ENCODE assay signal across 15 cellular contexts in genomic region chr4:102713096-102713495, GRCh38. TPM values are rescaled to one million over a fixed set of nuclear protein-coding genes. Genes with fewer than 3 reads are reported as not detected.
DNase-seq lines count a peak whose midpoint lies in the region; ATAC-seq, FAIRE-seq and TF ChIP-seq lines count a peak whose summit lies in the region.
"Had no signal": no experiment of that assay in that cellular context is flagged by ENCODE, and none has a peak within 500 bp of the region (broad histone marks: within the 10 kb centered on the region; RNA-seq: fewer than 3 reads in every experiment).

No MANE protein-coding gene starts in this region.

- no peaks in the 10 kb centered on the region for H3K9me3 ChIP-seq in lower lobe of right lung
- H3K9me3 ChIP-seq: tibial artery had no signal

- DNase-seq in AG08395 (ENCODE audit: low spot score) (peak; percentile 59), HTR-8/SVneo (ENCODE audit: insufficient read length, low spot score) (peak; percentile 27), choroid plexus epithelial cell (ENCODE audit: low read depth) (peak; percentile 63), lower lobe of right lung (no peak), NCI-H69 (lab: John Stamatoyannopoulos, UW) (no peak), T-helper 1 cell (no peak)
- DNase-seq in stimulated activated effector memory CD8-positive, alpha-beta T cell treated with anti-CD3 and anti-CD28 coated beads, Interleukin-12 subunit alpha, Interleukin-12 subunit beta, amount 100 ng/mL, for 72 hours (ENCODE audit: low spot score in 2 of 2), result no peak
- no peak for DNase-seq in stimulated activated CD4-positive, alpha-beta T cell treated with anti-CD3 and anti-CD28 coated beads, Interleukin-15, amount 100 ng/mL, for 24 hours
- DNase-seq: activated CD8-positive, alpha-beta memory T cell treated with anti-CD3 and anti-CD28 coated beads, Interleukin-2, amount 10 ng/mL, durations not matched to agents 7 days and 5 days; activated naive CD8-positive, alpha-beta T cell treated with anti-CD3 and anti-CD28 coated beads, Interleukin-2, amount 10 ng/mL, durations not matched to agents 7 days and 5 days; DMS79 treated with DMSO at 0.1 percent for 48 hours; NCI-H1436; SHP77; tibial artery had no signal

- H3K36me3 ChIP-seq in lower lobe of right lung, result peaks cover 18% of the 10 kb centered on the region

- no peaks in the 10 kb centered on the region for H3K36me3 Mint-ChIP-seq in stimulated activated effector memory CD8-positive, alpha-beta T cell treated with anti-CD3 and anti-CD28 coated beads, Interleukin-12 subunit alpha, Interleukin-12 subunit beta, amount 100 ng/mL, for 72 hours

- TF ChIP-seq CTCF in choroid plexus epithelial cell (conservative IDR thresholded peaks at IDR 0.05; ENCODE audit: low read depth, low read length) (no peak), lower lobe of right lung (IDR thresholded peaks at IDR 0.05) (no peak)

- peak; percentile 84 to 93 for ATAC-seq in lower lobe of right lung
- ATAC-seq in stimulated activated effector memory CD8-positive, alpha-beta T cell treated with anti-CD3 and anti-CD28 coated beads, Interleukin-12 subunit alpha, Interleukin-12 subunit beta, amount 100 ng/mL, for 72 hours, result no peak
- ATAC-seq: activated CD8-positive, alpha-beta memory T cell treated with anti-CD3 and anti-CD28 coated beads, Interleukin-2, amount 10 ng/mL, durations not matched to agents 7 days and 5 days; HCT116 had no signal

- H3K9me3 Mint-ChIP-seq in stimulated activated effector memory CD8-positive, alpha-beta T cell treated with anti-CD3 and anti-CD28 coated beads, Interleukin-12 subunit alpha, Interleukin-12 subunit beta, amount 100 ng/mL, for 72 hours, result no peaks in the 10 kb centered on the region

- peaks cover 12% of the 10 kb centered on the region for H3K4me1 ChIP-seq in lower lobe of right lung
- H3K4me1 ChIP-seq: tibial artery had no signal

- peaks cover 5% of the 10 kb centered on the region for H3K4me1 Mint-ChIP-seq in stimulated activated effector memory CD8-positive, alpha-beta T cell treated with anti-CD3 and anti-CD28 coated beads, Interleukin-12 subunit alpha, Interleukin-12 subunit beta, amount 100 ng/mL, for 72 hours
- H3K4me1 Mint-ChIP-seq: activated naive CD8-positive, alpha-beta T cell treated with anti-CD3 and anti-CD28 coated beads, Interleukin-2, amount 10 ng/mL, durations not matched to agents 7 days and 5 days had no signal

- H3K27ac Mint-ChIP-seq in stimulated activated effector memory CD8-positive, alpha-beta T cell treated with anti-CD3 and anti-CD28 coated beads, Interleukin-12 subunit alpha, Interleukin-12 subunit beta, amount 100 ng/mL, for 72 hours, result no peak overlapping the region
- H3K27ac Mint-ChIP-seq: activated CD8-positive, alpha-beta memory T cell treated with anti-CD3 and anti-CD28 coated beads, Interleukin-2, amount 10 ng/mL, durations not matched to agents 7 days and 5 days; activated naive CD8-positive, alpha-beta T cell treated with anti-CD3 and anti-CD28 coated beads, Interleukin-2, amount 10 ng/mL, durations not matched to agents 7 days and 5 days had no signal

- intact Hi-C loops in lower lobe of right lung (cut with DNase I), result no loop called here

- FAIRE-seq in HTR-8/SVneo (lab: Jason Lieb, UNC), result no peak

- H3K4me3 ChIP-seq in choroid plexus epithelial cell (ENCODE audit: low read depth, low read length), result no peak overlapping the region
- no peak overlapping the region for H3K4me3 ChIP-seq in lower lobe of right lung
- H3K4me3 ChIP-seq: tibial artery had no signal

- H3K27ac ChIP-seq in lower lobe of right lung, result peak overlapping the region; percentile 39
- H3K27ac ChIP-seq: tibial artery had no signal

- H3K4me3 Mint-ChIP-seq in stimulated activated effector memory CD8-positive, alpha-beta T cell treated with anti-CD3 and anti-CD28 coated beads, Interleukin-12 subunit alpha, Interleukin-12 subunit beta, amount 100 ng/mL, for 72 hours, result no peak overlapping the region
- H3K4me3 Mint-ChIP-seq: activated CD8-positive, alpha-beta memory T cell treated with anti-CD3 and anti-CD28 coated beads, Interleukin-2, amount 10 ng/mL, durations not matched to agents 7 days and 5 days; activated naive CD8-positive, alpha-beta T cell treated with anti-CD3 and anti-CD28 coated beads, Interleukin-2, amount 10 ng/mL, durations not matched to agents 7 days and 5 days had no signal

- no peaks in the 10 kb centered on the region for H3K27me3 ChIP-seq in lower lobe of right lung (ENCODE audit: low read depth)
- H3K27me3 ChIP-seq: tibial artery had no signal

RNA-seq across cellular contexts. Expression of gene MANBA, which starts 47.7 kb away (rescaled TPM):
- total RNA-seq in lower lobe of right lung, result 68.2 TPM

Comparison
In these comparisons a context has a peak if more than half of its experiments do, and no peak if none do; other contexts are left out.
1. DNase-seq: peak in AG08395 (single experiment), HTR-8/SVneo (single experiment) and choroid plexus epithelial cell (single experiment); none in lower lobe of right lung (single experiment), stimulated activated effector memory CD8-positive, alpha-beta T cell treated with anti-CD3 and anti-CD28 coated beads, Interleukin-12 subunit alpha, Interleukin-12 subunit beta, amount 100 ng/mL, for 72 hours (0 of 2), NCI-H69 (single experiment), T-helper 1 cell (0 of 5) and stimulated activated CD4-positive, alpha-beta T cell treated with anti-CD3 and anti-CD28 coated beads, Interleukin-15, amount 100 ng/mL, for 24 hours (single experiment).